1 cellular context compared by ENCODE assay signal in the genomic region with DNA sequence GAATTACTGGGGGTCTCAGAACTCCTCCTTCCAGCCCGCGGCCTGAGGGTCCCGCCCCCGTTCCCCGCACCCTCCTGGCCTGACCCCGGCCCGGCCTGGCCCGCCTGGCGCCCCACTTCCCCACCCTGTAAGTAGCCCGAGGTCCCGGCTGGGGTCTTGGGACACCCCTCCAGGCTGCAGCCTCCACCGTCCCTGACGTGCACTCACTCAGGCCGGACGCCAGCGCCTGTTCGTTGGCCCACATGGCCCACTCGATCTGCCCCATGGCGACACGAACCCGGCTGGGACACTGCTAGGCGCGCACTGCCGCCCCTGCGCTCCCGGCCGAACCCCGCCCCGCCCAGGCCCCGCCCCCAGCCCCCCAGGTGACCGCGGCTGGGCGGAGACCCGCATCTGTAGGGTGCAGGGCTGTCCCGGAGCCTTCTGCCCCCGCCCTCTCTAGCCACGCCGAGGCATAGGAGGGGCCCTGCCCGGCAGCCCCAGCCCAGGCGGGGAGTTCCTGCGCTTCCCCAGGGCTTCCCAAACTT.
A peak's percentile ranks its signal among the peaks of the same experiment; 100 is the strongest.
TF ChIP-seq lines count a peak whose summit lies in the region.

A gene (minus strand): TSS at position 305 of the 527 bp plus-strand sequence. CDS start 40 bp downstream, at position 265.

TF ChIP-seq in HepG2, 621 proteins besides CTCF, POLR2A, EP300 and RAD21 (continued from another document and continues in another):
- TF ChIP-seq SNAPC2 (CRISPR knock-in tag; IDR thresholded peaks at IDR 0.05): 0 out of 2 replicates have a peak, but pooled peaks have one; percentile 8
- TF ChIP-seq, protein P1, sequence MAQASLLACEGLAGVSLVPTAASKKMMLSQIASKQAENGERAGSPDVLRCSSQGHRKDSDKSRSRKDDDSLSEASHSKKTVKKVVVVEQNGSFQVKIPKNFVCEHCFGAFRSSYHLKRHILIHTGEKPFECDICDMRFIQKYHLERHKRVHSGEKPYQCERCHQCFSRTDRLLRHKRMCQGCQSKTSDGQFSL (CRISPR knock-in tag; IDR thresholded peaks at IDR 0.05): peak; percentile 20; the same call in 1 of the 2 replicates
- TF ChIP-seq ZNF205 (CRISPR knock-in tag; IDR thresholded peaks at IDR 0.05): peak; percentile 22
- TF ChIP-seq BRD4 (CRISPR knock-in tag; IDR thresholded peaks at IDR 0.05): peak; percentile 85
- peak; percentile 69; the same call in 1 of the 2 replicates for TF ChIP-seq CHCHD3 (CRISPR knock-in tag; IDR thresholded peaks at IDR 0.05)
- no peak for TF ChIP-seq ZFP82 (CRISPR knock-in tag; IDR thresholded peaks at IDR 0.05; ENCODE audit: borderline replicate concordance)
- no peak for TF ChIP-seq ZNF3 (CRISPR knock-in tag; IDR thresholded peaks at IDR 0.05)
- TF ChIP-seq MXD4 (CRISPR knock-in tag; IDR thresholded peaks at IDR 0.05): 0 out of 2 replicates have a peak, but pooled peaks have one; percentile 80
- TF ChIP-seq AGO1 (IDR thresholded peaks at IDR 0.05; ENCODE audit: low read depth, low read length, poor library complexity, severe bottlenecking): peak; percentile 97
- TF ChIP-seq HHEX (CRISPR knock-in tag; IDR thresholded peaks at IDR 0.05): no peak
- TF ChIP-seq, protein P2, sequence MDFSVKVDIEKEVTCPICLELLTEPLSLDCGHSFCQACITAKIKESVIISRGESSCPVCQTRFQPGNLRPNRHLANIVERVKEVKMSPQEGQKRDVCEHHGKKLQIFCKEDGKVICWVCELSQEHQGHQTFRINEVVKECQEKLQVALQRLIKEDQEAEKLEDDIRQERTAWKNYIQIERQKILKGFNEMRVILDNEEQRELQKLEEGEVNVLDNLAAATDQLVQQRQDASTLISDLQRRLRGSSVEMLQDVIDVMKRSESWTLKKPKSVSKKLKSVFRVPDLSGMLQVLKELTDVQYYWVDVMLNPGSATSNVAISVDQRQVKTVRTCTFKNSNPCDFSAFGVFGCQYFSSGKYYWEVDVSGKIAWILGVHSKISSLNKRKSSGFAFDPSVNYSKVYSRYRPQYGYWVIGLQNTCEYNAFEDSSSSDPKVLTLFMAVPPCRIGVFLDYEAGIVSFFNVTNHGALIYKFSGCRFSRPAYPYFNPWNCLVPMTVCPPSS (IDR thresholded peaks at IDR 0.05): no peak
- 0 out of 2 replicates have a peak, but pooled peaks have one; percentile 64 for TF ChIP-seq ZNF841 (CRISPR knock-in tag; IDR thresholded peaks at IDR 0.05; ENCODE audit: borderline replicate concordance)
- TF ChIP-seq, protein P3, sequence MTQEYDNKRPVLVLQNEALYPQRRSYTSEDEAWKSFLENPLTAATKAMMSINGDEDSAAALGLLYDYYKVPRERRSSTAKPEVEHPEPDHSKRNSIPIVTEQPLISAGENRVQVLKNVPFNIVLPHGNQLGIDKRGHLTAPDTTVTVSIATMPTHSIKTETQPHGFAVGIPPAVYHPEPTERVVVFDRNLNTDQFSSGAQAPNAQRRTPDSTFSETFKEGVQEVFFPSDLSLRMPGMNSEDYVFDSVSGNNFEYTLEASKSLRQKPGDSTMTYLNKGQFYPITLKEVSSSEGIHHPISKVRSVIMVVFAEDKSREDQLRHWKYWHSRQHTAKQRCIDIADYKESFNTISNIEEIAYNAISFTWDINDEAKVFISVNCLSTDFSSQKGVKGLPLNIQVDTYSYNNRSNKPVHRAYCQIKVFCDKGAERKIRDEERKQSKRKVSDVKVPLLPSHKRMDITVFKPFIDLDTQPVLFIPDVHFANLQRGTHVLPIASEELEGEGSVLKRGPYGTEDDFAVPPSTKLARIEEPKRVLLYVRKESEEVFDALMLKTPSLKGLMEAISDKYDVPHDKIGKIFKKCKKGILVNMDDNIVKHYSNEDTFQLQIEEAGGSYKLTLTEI (CRISPR knock-in tag; conservative IDR thresholded peaks at IDR 0.05): no peak
- TF ChIP-seq ZNF75D (CRISPR knock-in tag; IDR thresholded peaks at IDR 0.05; ENCODE audit: borderline replicate concordance): no peak
- TF ChIP-seq ARNTL (CRISPR knock-in tag; IDR thresholded peaks at IDR 0.05): no peak
- TF ChIP-seq HNRNPK (IDR thresholded peaks at IDR 0.05; ENCODE audit: low read depth, low read length, poor library complexity, severe bottlenecking): peak; percentile 87
- TF ChIP-seq, protein P4, sequence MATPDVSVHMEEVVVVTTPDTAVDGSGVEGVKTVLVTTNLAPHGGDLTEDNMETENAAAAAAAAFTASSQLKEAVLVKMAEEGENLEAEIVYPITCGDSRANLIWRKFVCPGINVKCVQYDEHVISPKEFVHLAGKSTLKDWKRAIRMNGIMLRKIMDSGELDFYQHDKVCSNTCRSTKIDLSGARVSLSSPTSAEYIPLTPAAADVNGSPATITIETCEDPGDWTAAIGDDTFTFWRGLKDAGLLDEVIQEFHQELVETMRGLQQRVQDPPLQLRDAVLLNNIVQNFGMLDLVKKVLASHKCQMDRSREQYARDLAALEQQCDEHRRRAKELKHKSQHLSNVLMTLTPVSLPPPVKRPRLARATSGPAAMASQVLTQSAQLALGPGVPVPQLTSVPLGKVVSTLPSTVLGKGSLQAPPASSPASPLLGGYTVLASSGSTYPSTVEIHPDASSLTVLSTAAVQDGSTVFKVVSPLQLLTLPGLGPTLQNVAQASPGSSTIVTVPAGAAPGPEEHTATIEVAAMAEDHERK (CRISPR knock-in tag; IDR thresholded peaks at IDR 0.05; ENCODE audit: low read depth): no peak
- peak; percentile 88 for TF ChIP-seq KDM2A (CRISPR knock-in tag; IDR thresholded peaks at IDR 0.05; ENCODE audit: borderline replicate concordance, low read depth)
- no peak for TF ChIP-seq PTBP1 (IDR thresholded peaks at IDR 0.05; ENCODE audit: low read depth, low read length, poor library complexity, severe bottlenecking)
- TF ChIP-seq ZBTB21 (CRISPR knock-in tag; IDR thresholded peaks at IDR 0.05): no peak
- no peak for TF ChIP-seq SMAD1 (CRISPR knock-in tag; IDR thresholded peaks at IDR 0.05; ENCODE audit: borderline replicate concordance, low read depth)
- TF ChIP-seq ZFAT (CRISPR knock-in tag; conservative IDR thresholded peaks at IDR 0.05): 0 out of 2 replicates have a peak, but pooled peaks have one; percentile 36
- no peak for TF ChIP-seq XRCC5 (optimal IDR thresholded peaks at IDR 0.05; ENCODE audit: low read length)
- TF ChIP-seq GTF3A (CRISPR knock-in tag; conservative IDR thresholded peaks at IDR 0.05): no peak
- TF ChIP-seq ZNF20 (CRISPR knock-in tag; IDR thresholded peaks at IDR 0.05): no peak
- no peak for TF ChIP-seq CAMTA2 (CRISPR knock-in tag; IDR thresholded peaks at IDR 0.05; ENCODE audit: borderline replicate concordance)
- no peak for TF ChIP-seq NFE2L2 (IDR thresholded peaks at IDR 0.05; ENCODE audit: low read length)
- peak; percentile 9; the same call in 1 of the 2 replicates for TF ChIP-seq GABPB1 (CRISPR knock-in tag; IDR thresholded peaks at IDR 0.05)
- no peak for TF ChIP-seq HDAC1 (CRISPR knock-in tag; IDR thresholded peaks at IDR 0.05)
- no peak for TF ChIP-seq ADNP (CRISPR knock-in tag; IDR thresholded peaks at IDR 0.05)
- TF ChIP-seq, protein P5, sequence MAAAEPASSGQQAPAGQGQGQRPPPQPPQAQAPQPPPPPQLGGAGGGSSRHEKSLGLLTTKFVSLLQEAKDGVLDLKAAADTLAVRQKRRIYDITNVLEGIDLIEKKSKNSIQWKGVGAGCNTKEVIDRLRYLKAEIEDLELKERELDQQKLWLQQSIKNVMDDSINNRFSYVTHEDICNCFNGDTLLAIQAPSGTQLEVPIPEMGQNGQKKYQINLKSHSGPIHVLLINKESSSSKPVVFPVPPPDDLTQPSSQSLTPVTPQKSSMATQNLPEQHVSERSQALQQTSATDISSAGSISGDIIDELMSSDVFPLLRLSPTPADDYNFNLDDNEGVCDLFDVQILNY (CRISPR knock-in tag; conservative IDR thresholded peaks at IDR 0.05): no peak
- TF ChIP-seq TP53 (CRISPR knock-in tag; conservative IDR thresholded peaks at IDR 0.05): no peak
- TF ChIP-seq, protein P6, sequence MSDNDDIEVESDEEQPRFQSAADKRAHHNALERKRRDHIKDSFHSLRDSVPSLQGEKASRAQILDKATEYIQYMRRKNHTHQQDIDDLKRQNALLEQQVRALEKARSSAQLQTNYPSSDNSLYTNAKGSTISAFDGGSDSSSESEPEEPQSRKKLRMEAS (IDR thresholded peaks at IDR 0.05): peak; percentile 77
- TF ChIP-seq PHB2 (IDR thresholded peaks at IDR 0.05; ENCODE audit: partially characterized antibody): no peak
- TF ChIP-seq TCF12 (IDR thresholded peaks at IDR 0.05): no peak
- no peak for TF ChIP-seq TCF12 (CRISPR knock-in tag; IDR thresholded peaks at IDR 0.05)
- peak; percentile 27 for TF ChIP-seq MAZ (IDR thresholded peaks at IDR 0.05; ENCODE audit: borderline replicate concordance, low read depth, low read length)
- peak; percentile 71; the same call in 1 of the 2 replicates for TF ChIP-seq MAZ (CRISPR knock-in tag; IDR thresholded peaks at IDR 0.05; ENCODE audit: low read depth)
- no peak; the same call in 1 of the 2 replicates for TF ChIP-seq HMG20A (CRISPR knock-in tag; IDR thresholded peaks at IDR 0.05; ENCODE audit: borderline replicate concordance)
- peak; percentile 80; the same call in 1 of the 2 replicates for TF ChIP-seq SALL2 (CRISPR knock-in tag; IDR thresholded peaks at IDR 0.05)
- TF ChIP-seq ZNF263 (CRISPR knock-in tag; IDR thresholded peaks at IDR 0.05): peak; percentile 58; the same call in 1 of the 2 replicates
- TF ChIP-seq, protein P7, sequence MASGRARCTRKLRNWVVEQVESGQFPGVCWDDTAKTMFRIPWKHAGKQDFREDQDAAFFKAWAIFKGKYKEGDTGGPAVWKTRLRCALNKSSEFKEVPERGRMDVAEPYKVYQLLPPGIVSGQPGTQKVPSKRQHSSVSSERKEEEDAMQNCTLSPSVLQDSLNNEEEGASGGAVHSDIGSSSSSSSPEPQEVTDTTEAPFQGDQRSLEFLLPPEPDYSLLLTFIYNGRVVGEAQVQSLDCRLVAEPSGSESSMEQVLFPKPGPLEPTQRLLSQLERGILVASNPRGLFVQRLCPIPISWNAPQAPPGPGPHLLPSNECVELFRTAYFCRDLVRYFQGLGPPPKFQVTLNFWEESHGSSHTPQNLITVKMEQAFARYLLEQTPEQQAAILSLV (CRISPR knock-in tag; IDR thresholded peaks at IDR 0.05; ENCODE audit: borderline replicate concordance): no peak
- TF ChIP-seq NCOA5 (CRISPR knock-in tag; IDR thresholded peaks at IDR 0.05): peak; percentile 74; the same call in 1 of the 2 replicates
- peak; percentile 53; the same call in 1 of the 2 replicates for TF ChIP-seq ZNF773 (CRISPR knock-in tag; IDR thresholded peaks at IDR 0.05; ENCODE audit: borderline replicate concordance)
- peak; percentile 32; the same call in 1 of the 2 replicates for TF ChIP-seq ZNF431 (CRISPR knock-in tag; IDR thresholded peaks at IDR 0.05; ENCODE audit: borderline replicate concordance, low read depth)
- TF ChIP-seq HNRNPL (IDR thresholded peaks at IDR 0.05; ENCODE audit: low read depth, low read length): no peak
- TF ChIP-seq, protein P8, sequence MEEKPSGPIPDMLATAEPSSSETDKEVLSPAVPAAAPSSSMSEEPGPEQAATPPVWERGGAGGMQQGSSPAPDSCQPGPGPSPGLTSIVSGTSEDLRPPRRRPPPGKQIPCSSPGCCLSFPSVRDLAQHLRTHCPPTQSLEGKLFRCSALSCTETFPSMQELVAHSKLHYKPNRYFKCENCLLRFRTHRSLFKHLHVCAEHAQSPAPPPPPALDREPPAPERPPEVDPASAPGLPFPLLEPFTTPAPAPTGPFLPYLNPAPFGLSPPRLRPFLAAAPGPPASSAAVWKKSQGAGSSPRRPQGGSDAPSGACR (CRISPR knock-in tag; IDR thresholded peaks at IDR 0.05): no peak; the same call in 1 of the 2 replicates
- no peak for TF ChIP-seq ZNF562 (CRISPR knock-in tag; IDR thresholded peaks at IDR 0.05; ENCODE audit: borderline replicate concordance)
- peak; percentile 26; the same call in 1 of the 2 replicates for TF ChIP-seq ZMYM3 (CRISPR knock-in tag; IDR thresholded peaks at IDR 0.05)
- no peak for TF ChIP-seq ZNF850 (CRISPR knock-in tag; conservative IDR thresholded peaks at IDR 0.05)
- TF ChIP-seq, protein P9, sequence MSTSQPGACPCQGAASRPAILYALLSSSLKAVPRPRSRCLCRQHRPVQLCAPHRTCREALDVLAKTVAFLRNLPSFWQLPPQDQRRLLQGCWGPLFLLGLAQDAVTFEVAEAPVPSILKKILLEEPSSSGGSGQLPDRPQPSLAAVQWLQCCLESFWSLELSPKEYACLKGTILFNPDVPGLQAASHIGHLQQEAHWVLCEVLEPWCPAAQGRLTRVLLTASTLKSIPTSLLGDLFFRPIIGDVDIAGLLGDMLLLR (CRISPR knock-in tag; IDR thresholded peaks at IDR 0.05): no peak
- TF ChIP-seq FOXA1 (IDR thresholded peaks at IDR 0.05): no peak
- TF ChIP-seq FOXA1 (CRISPR knock-in tag; IDR thresholded peaks at IDR 0.05): no peak
- TF ChIP-seq ZNF12 (CRISPR knock-in tag; IDR thresholded peaks at IDR 0.05): no peak
- TF ChIP-seq CREM (IDR thresholded peaks at IDR 0.05): no peak
- no peak for TF ChIP-seq CREM (CRISPR knock-in tag; IDR thresholded peaks at IDR 0.05)
- TF ChIP-seq, protein P10, sequence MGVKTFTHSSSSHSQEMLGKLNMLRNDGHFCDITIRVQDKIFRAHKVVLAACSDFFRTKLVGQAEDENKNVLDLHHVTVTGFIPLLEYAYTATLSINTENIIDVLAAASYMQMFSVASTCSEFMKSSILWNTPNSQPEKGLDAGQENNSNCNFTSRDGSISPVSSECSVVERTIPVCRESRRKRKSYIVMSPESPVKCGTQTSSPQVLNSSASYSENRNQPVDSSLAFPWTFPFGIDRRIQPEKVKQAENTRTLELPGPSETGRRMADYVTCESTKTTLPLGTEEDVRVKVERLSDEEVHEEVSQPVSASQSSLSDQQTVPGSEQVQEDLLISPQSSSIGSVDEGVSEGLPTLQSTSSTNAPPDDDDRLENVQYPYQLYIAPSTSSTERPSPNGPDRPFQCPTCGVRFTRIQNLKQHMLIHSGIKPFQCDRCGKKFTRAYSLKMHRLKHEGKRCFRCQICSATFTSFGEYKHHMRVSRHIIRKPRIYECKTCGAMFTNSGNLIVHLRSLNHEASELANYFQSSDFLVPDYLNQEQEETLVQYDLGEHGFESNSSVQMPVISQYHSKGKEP (CRISPR knock-in tag; IDR thresholded peaks at IDR 0.05): 0 out of 2 replicates have a peak, but pooled peaks have one; percentile 31
- TF ChIP-seq PLRG1 (conservative IDR thresholded peaks at IDR 0.05): no peak
- no peak; the same call in 1 of the 2 replicates for TF ChIP-seq ZBTB7B (CRISPR knock-in tag; IDR thresholded peaks at IDR 0.05)
- TF ChIP-seq POLR2AphosphoS2 (IDR thresholded peaks at IDR 0.05; ENCODE audit: low read depth, low read length): no peak
- peak; percentile 80 for TF ChIP-seq ZNF672 (CRISPR knock-in tag; IDR thresholded peaks at IDR 0.05)
- TF ChIP-seq, protein P11, sequence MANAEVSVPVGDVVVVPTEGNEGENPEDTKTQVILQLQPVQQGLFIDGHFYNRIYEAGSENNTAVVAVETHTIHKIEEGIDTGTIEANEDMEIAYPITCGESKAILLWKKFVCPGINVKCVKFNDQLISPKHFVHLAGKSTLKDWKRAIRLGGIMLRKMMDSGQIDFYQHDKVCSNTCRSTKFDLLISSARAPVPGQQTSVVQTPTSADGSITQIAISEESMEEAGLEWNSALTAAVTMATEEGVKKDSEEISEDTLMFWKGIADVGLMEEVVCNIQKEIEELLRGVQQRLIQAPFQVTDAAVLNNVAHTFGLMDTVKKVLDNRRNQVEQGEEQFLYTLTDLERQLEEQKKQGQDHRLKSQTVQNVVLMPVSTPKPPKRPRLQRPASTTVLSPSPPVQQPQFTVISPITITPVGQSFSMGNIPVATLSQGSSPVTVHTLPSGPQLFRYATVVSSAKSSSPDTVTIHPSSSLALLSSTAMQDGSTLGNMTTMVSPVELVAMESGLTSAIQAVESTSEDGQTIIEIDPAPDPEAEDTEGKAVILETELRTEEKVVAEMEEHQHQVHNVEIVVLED (CRISPR knock-in tag; IDR thresholded peaks at IDR 0.05; ENCODE audit: borderline replicate concordance): 0 out of 2 replicates have a peak, but pooled peaks have one; percentile 2
- peak; percentile 44 for TF ChIP-seq SP2 (CRISPR knock-in tag; IDR thresholded peaks at IDR 0.05)
- no peak for TF ChIP-seq ZSCAN31 (CRISPR knock-in tag; IDR thresholded peaks at IDR 0.05; ENCODE audit: low read depth)
